ENCODE assay signal across 1 cellular context in the genomic region with DNA sequence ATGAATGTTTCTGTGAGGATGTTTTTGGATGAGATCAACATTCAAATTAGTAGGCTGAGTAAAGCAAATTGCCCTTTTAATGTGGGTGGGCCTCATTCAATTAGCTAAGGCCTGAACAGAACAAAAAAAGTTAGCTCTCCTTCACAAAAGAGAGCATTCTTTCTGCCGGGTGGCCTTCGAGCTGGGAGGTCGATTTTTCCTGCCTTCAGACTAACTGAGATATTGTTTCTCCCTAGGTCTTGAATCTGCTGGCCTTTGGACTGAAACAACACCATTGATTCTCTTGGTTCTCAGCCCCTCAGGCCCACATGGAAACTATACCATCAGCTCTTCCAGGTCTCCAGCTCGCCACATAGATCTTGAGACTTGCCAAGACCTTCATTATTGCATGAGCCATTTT.
TF ChIP-seq lines count a peak whose summit lies in the region.

No MANE protein-coding gene starts in this region.

TF ChIP-seq in GM23338, 12 proteins besides CTCF, POLR2A, EP300 and RAD21 (continued from another document):
- TF ChIP-seq, protein P1, sequence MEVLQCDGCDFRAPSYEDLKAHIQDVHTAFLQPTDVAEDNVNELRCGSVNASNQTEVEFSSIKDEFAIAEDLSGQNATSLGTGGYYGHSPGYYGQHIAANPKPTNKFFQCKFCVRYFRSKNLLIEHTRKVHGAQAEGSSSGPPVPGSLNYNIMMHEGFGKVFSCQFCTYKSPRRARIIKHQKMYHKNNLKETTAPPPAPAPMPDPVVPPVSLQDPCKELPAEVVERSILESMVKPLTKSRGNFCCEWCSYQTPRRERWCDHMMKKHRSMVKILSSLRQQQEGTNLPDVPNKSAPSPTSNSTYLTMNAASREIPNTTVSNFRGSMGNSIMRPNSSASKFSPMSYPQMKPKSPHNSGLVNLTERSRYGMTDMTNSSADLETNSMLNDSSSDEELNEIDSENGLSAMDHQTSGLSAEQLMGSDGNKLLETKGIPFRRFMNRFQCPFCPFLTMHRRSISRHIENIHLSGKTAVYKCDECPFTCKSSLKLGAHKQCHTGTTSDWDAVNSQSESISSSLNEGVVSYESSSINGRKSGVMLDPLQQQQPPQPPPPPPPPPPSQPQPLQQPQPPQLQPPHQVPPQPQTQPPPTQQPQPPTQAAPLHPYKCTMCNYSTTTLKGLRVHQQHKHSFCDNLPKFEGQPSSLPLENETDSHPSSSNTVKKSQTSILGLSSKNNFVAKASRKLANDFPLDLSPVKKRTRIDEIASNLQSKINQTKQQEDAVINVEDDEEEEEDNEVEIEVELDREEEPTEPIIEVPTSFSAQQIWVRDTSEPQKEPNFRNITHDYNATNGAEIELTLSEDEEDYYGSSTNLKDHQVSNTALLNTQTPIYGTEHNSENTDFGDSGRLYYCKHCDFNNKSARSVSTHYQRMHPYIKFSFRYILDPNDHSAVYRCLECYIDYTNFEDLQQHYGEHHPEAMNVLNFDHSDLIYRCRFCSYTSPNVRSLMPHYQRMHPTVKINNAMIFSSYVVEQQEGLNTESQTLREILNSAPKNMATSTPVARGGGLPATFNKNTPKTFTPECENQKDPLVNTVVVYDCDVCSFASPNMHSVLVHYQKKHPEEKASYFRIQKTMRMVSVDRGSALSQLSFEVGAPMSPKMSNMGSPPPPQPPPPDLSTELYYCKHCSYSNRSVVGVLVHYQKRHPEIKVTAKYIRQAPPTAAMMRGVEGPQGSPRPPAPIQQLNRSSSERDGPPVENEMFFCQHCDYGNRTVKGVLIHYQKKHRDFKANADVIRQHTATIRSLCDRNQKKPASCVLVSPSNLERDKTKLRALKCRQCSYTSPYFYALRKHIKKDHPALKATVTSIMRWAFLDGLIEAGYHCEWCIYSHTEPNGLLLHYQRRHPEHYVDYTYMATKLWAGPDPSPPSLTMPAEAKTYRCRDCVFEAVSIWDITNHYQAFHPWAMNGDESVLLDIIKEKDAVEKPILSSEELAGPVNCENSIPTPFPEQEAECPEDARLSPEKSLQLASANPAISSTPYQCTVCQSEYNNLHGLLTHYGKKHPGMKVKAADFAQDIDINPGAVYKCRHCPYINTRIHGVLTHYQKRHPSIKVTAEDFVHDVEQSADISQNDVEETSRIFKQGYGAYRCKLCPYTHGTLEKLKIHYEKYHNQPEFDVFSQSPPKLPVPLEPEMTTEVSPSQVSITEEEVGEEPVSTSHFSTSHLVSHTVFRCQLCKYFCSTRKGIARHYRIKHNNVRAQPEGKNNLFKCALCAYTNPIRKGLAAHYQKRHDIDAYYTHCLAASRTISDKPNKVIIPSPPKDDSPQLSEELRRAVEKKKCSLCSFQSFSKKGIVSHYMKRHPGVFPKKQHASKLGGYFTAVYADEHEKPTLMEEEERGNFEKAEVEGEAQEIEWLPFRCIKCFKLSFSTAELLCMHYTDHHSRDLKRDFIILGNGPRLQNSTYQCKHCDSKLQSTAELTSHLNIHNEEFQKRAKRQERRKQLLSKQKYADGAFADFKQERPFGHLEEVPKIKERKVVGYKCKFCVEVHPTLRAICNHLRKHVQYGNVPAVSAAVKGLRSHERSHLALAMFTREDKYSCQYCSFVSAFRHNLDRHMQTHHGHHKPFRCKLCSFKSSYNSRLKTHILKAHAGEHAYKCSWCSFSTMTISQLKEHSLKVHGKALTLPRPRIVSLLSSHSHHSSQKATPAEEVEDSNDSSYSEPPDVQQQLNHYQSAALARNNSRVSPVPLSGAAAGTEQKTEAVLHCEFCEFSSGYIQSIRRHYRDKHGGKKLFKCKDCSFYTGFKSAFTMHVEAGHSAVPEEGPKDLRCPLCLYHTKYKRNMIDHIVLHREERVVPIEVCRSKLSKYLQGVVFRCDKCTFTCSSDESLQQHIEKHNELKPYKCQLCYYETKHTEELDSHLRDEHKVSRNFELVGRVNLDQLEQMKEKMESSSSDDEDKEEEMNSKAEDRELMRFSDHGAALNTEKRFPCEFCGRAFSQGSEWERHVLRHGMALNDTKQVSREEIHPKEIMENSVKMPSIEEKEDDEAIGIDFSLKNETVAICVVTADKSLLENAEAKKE (CRISPR knock-in tag; IDR thresholded peaks at IDR 0.05), result no peak
- TF ChIP-seq CREB1 (CRISPR knock-in tag; IDR thresholded peaks at IDR 0.05; ENCODE audit: low read depth) (no peak), JUNB (IDR thresholded peaks at IDR 0.05; ENCODE audit: unreplicated experiment) (no peak), EZH2 (IDR thresholded peaks at IDR 0.05; ENCODE audit: low read depth, unreplicated experiment) (no peak), ZNF331 (CRISPR knock-in tag; IDR thresholded peaks at IDR 0.05; ENCODE audit: low read depth) (no peak), EZH2phosphoT487 (IDR thresholded peaks at IDR 0.05; ENCODE audit: unreplicated experiment) (no peak), ZNF114 (CRISPR knock-in tag; IDR thresholded peaks at IDR 0.05) (no peak)
- TF ChIP-seq, protein P2, sequence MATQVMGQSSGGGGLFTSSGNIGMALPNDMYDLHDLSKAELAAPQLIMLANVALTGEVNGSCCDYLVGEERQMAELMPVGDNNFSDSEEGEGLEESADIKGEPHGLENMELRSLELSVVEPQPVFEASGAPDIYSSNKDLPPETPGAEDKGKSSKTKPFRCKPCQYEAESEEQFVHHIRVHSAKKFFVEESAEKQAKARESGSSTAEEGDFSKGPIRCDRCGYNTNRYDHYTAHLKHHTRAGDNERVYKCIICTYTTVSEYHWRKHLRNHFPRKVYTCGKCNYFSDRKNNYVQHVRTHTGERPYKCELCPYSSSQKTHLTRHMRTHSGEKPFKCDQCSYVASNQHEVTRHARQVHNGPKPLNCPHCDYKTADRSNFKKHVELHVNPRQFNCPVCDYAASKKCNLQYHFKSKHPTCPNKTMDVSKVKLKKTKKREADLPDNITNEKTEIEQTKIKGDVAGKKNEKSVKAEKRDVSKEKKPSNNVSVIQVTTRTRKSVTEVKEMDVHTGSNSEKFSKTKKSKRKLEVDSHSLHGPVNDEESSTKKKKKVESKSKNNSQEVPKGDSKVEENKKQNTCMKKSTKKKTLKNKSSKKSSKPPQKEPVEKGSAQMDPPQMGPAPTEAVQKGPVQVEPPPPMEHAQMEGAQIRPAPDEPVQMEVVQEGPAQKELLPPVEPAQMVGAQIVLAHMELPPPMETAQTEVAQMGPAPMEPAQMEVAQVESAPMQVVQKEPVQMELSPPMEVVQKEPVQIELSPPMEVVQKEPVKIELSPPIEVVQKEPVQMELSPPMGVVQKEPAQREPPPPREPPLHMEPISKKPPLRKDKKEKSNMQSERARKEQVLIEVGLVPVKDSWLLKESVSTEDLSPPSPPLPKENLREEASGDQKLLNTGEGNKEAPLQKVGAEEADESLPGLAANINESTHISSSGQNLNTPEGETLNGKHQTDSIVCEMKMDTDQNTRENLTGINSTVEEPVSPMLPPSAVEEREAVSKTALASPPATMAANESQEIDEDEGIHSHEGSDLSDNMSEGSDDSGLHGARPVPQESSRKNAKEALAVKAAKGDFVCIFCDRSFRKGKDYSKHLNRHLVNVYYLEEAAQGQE (IDR thresholded peaks at IDR 0.05; ENCODE audit: unreplicated experiment), result no peak
- TF ChIP-seq, protein P3, sequence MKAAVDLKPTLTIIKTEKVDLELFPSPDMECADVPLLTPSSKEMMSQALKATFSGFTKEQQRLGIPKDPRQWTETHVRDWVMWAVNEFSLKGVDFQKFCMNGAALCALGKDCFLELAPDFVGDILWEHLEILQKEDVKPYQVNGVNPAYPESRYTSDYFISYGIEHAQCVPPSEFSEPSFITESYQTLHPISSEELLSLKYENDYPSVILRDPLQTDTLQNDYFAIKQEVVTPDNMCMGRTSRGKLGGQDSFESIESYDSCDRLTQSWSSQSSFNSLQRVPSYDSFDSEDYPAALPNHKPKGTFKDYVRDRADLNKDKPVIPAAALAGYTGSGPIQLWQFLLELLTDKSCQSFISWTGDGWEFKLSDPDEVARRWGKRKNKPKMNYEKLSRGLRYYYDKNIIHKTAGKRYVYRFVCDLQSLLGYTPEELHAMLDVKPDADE (IDR thresholded peaks at IDR 0.05), result no peak
